23 cellular contexts compared by ENCODE assay signal in the genomic region with DNA sequence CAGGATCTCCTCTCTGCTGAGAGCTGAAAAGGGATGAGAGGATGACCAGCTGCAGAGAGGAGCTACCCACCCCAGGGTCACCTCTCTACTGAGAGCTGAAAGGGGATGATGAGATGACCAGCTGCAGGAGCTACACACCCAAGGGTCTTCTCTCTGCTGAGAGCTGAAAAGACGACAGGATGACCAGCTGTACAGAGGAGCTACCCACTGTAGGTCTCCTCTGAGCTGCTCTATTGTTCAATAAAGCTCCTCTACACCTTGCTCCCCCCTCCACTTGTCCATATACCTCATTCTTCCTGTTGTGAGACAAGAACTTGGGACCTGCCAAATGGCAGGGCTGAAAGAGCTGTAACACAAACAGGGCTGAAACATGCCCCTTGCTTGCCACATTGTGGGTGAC.
"Had no signal": no experiment of that assay in that cellular context is flagged by ENCODE, and none has a peak within 500 bp of the region (broad histone marks: within the 10 kb centered on the region; RNA-seq: fewer than 3 reads in every experiment).

No MANE protein-coding gene starts in this region.

- H3K4me1 ChIP-seq: colonic mucosa, foreskin keratinocyte, left lung, lower lobe of right lung had no signal

- H3K4me3 ChIP-seq: colonic mucosa, gastroesophageal sphincter, heart left ventricle, hepatocyte, left lung, lower lobe of right lung had no signal

- H3K9me3 ChIP-seq: colonic mucosa had no signal

- DNase-seq: colonic mucosa; cortex of kidney; effector CD8-positive, alpha-beta T cell; effector memory CD8-positive, alpha-beta T cell; endodermal cell; erythroblast; foreskin keratinocyte; hypothalamus; immature natural killer cell; islet precursor cell; left cardiac atrium; left lung; left ventricle myocardium superior; lower lobe of right lung; mesendoderm; midbrain; naive thymus-derived CD4-positive, alpha-beta T cell had no signal

- FAIRE-seq: endometrium, frontal cortex had no signal

- H3K27ac ChIP-seq: colonic mucosa, epithelial cell of prostate, foreskin keratinocyte, gastroesophageal sphincter, heart left ventricle, hepatocyte, left lung, lower lobe of right lung had no signal

- H2AFZ ChIP-seq: hepatocyte had no signal

- H3K36me3 ChIP-seq: colonic mucosa, gastroesophageal sphincter, heart left ventricle, left lung, lower lobe of right lung had no signal

- H3K79me2 ChIP-seq: hepatocyte had no signal

- H3K27me3 ChIP-seq: colonic mucosa, foreskin keratinocyte, gastroesophageal sphincter, heart left ventricle, hepatocyte, left lung had no signal

- H3K4me2 ChIP-seq: hepatocyte had no signal
